Comparison of ENCODE assay signal across 20 cellular contexts in the genomic region with DNA sequence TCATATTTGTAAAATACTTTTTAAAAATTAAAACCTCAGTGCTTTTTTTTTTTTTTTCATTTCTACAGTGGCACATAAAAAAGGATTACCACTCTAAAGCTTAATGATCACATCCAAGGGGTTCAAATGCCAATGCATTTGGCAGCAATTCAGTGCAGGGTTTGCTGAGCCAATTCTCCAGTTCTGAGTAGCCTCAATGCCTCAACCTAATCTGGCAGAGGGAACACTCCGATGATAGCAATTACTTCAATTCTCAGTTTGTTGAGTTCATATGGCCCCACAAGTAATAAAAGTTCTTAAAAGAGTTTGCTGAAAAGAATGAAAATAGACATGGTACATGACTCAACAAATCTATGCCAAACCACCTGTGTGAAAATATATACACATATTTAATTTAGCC.
DNase-seq lines count a peak whose midpoint lies in the region; ATAC-seq and TF ChIP-seq lines count a peak whose summit lies in the region.
"Had no signal": no experiment of that assay in that cellular context is flagged by ENCODE, and none has a peak within 500 bp of the region (broad histone marks: within the 10 kb centered on the region; RNA-seq: fewer than 3 reads in every experiment).

No MANE protein-coding gene starts in this region.

- H3K9me1 ChIP-seq in IMR-90 (ENCODE audit: insufficient read depth, low read length) = peaks cover 7% of the 10 kb centered on the region; the same call in 1 of the 2 replicates

- no peak overlapping the region for H4K5ac ChIP-seq in IMR-90 (ENCODE audit: low read depth, low read length)

- ATAC-seq in IMR-90 (ENCODE audit: low read depth) = no peak
- no peak for ATAC-seq in RWPE2 (ENCODE audit: low read depth)
- ATAC-seq: A549, HCT116, Panc1 had no signal

- no peak for TF ChIP-seq CTCF in IMR-90 (conservative IDR thresholded peaks at IDR 0.05; ENCODE audit: low read depth, low read length)
- no peak for TF ChIP-seq CTCF in RWPE2 (IDR thresholded peaks at IDR 0.05; ENCODE audit: poor library complexity, severe bottlenecking)
- no peak for TF ChIP-seq CTCF in esophagus muscularis mucosa (IDR thresholded peaks at IDR 0.05)

- H4K8ac ChIP-seq in IMR-90 (ENCODE audit: low read depth in 2 of 2, low read length in 2 of 2) = peak overlapping the region; percentile 65 to 73; a peak in 2 of 4 replicates

- H2AFZ ChIP-seq in IMR-90 (replicated peaks; ENCODE audit: low read length, poor library complexity) = peak overlapping the region; percentile 59

- H3K18ac ChIP-seq in IMR-90 (ENCODE audit: low read depth, low read length) = no peak overlapping the region; the same call in 1 of the 2 replicates

- H3K79me1 ChIP-seq in IMR-90 (ENCODE audit: low read depth in 1 of 2, low read length in 2 of 2) = no peaks in the 10 kb centered on the region

- H2AK9ac ChIP-seq in IMR-90 (replicated peaks; ENCODE audit: low read depth, low read length, poor library complexity) = no peak overlapping the region

- no peaks in the 10 kb centered on the region for H3K9me3 ChIP-seq in IMR-90 (ENCODE audit: control insufficient read depth, insufficient read depth, low read length)
- no peaks in the 10 kb centered on the region for H3K9me3 ChIP-seq in RWPE2 (ENCODE audit: severe bottlenecking)
- H3K9me3 ChIP-seq in esophagus muscularis mucosa = no peaks in the 10 kb centered on the region
- H3K9me3 ChIP-seq: A549, SJCRH30 had no signal

- no peak for TF ChIP-seq EP300 in esophagus muscularis mucosa (IDR thresholded peaks at IDR 0.05)

- H3K27ac ChIP-seq in IMR-90 (ENCODE audit: insufficient read depth, low read length) = no peak overlapping the region
- H3K27ac ChIP-seq in RWPE2 (ENCODE audit: poor library complexity, severe bottlenecking) = peak overlapping the region; percentile 69
- no peak overlapping the region for H3K27ac ChIP-seq in esophagus muscularis mucosa (replicated peaks in 1 of 4)
- H3K27ac ChIP-seq: A549, KMS-11, SJCRH30 had no signal

- H2BK20ac ChIP-seq in IMR-90 (ENCODE audit: low read depth, low read length) = peak overlapping the region; percentile 98

- WGBS in IMR-90 (ENCODE audit: extremely low coverage in 2 of 2, insufficient read length in 1 of 2), 2 experiments = no CpG with 5 or more reads among the region's 1 CpG
- 83% methylated on average over 1 of the region's 1 CpG for WGBS in esophagus muscularis mucosa

- peak overlapping the region; percentile 47 for H2BK5ac ChIP-seq in IMR-90 (ENCODE audit: low read depth, low read length, poor library complexity, severe bottlenecking)

- dilution Hi-C loops in IMR-90 (cut with HindIII; ENCODE audit: low sequenced_read_pairs, unreplicated experiment) = no loop called here

- in situ Hi-C loops in IMR-90 (cut with MboI; ENCODE audit: low sequenced_read_pairs) = no loop called here

- H3K27me3 ChIP-seq in IMR-90 (ENCODE audit: control insufficient read depth, insufficient read depth, low read length) = no peaks in the 10 kb centered on the region
- H3K27me3 ChIP-seq in RWPE2 (ENCODE audit: insufficient read depth, poor library complexity, severe bottlenecking) = no peaks in the 10 kb centered on the region
- H3K27me3 ChIP-seq in esophagus muscularis mucosa = no peaks in the 10 kb centered on the region
- H3K27me3 ChIP-seq: SJCRH30 had no signal

- H3K4me1 ChIP-seq in IMR-90 (ENCODE audit: control insufficient read depth, insufficient read depth, low read length) = peaks cover 10% of the 10 kb centered on the region; the same call in 1 of the 2 replicates
- H3K4me1 ChIP-seq in RWPE2 (ENCODE audit: insufficient read depth, poor library complexity, severe bottlenecking) = peaks cover 17% of the 10 kb centered on the region
- no peaks in the 10 kb centered on the region for H3K4me1 ChIP-seq in esophagus muscularis mucosa
- H3K4me1 ChIP-seq: A549, SJCRH30 had no signal

- DNase-seq in DMS79 treated with DMSO at 0.1 percent for 48 hours (lab: John Stamatoyannopoulos, UW) (peak; percentile 32), IMR-90 (no peak), RWPE2 (ENCODE audit: low spot score) (no peak), midbrain (lab: John Stamatoyannopoulos, UW) (peak; percentile 37), kidney glomerular epithelial cell (lab: John Stamatoyannopoulos, UW) (no peak), esophagus muscularis mucosa (ENCODE audit: extremely low spot score) (no peak), middle frontal gyrus (ENCODE audit: extremely low spot score, low spot score) (no peak)
- DNase-seq: CD4-positive, CD25-positive, alpha-beta regulatory T cell; GDM1; GOT3; NCI-H1694; NCI-H2081; NCI-H2171 treated with DMSO at 0.1 percent for 48 hours; NCI-H69; NK-92 treated with Interleukin-12 subunit alpha and Interleukin-12 subunit beta, amount 100 ng/mL, for 24 hours; SJCRH30 had no signal

- H4K20me1 ChIP-seq in IMR-90 (ENCODE audit: insufficient read depth, low read length) = no peaks in the 10 kb centered on the region

- H3K23ac ChIP-seq in IMR-90 (ENCODE audit: low read depth, low read length) = peak overlapping the region; percentile 38; the same call in 1 of the 2 replicates

- H3K4me2 ChIP-seq in IMR-90 (ENCODE audit: low read depth, low read length) = no peak overlapping the region
- H3K4me2 ChIP-seq: A549, KMS-11 had no signal

- BruUV-seq in IMR-90 (replicated peaks; lab: Mats Ljungman, UMichigan) = no TSS peak

- intact Hi-C loops in IMR-90 (cut with micrococcal nuclease) (no loop called here), esophagus muscularis mucosa (cut with DNase I) (no loop called here)

- H2BK15ac ChIP-seq in IMR-90 (ENCODE audit: low read depth, low read length) = peak overlapping the region; percentile 98; the same call in 2 of the 3 replicates

- H3K4ac ChIP-seq in IMR-90 (ENCODE audit: low read depth, low read length) = peak overlapping the region; percentile 90

- H3K4me3 ChIP-seq in IMR-90 (ENCODE audit: insufficient read depth, low read depth, low read length) (no peak overlapping the region), RWPE2 (ENCODE audit: severe bottlenecking) (no peak overlapping the region), esophagus muscularis mucosa (no peak overlapping the region)
- H3K4me3 ChIP-seq: A549, SJCRH30 had no signal

- peak overlapping the region; percentile 89 for H2BK120ac ChIP-seq in IMR-90 (ENCODE audit: low read depth, low read length)

- H3K56ac ChIP-seq in IMR-90 (ENCODE audit: extremely low read depth, insufficient read depth, low read length) = no peak overlapping the region

- CTCF ChIA-PET in IMR-90 (lab: Yijun Ruan, JAX) = no interaction called here

- POLR2A ChIA-PET in IMR-90 (lab: Charles Lee; ENCODE audit: unreplicated experiment) = interaction anchor here (0.6 kb wide), 1 partner anchor 62 kb away, joined by 10 read pairs; no protein-coding TSS in a partner anchor

- peak overlapping the region; percentile 71; the same call in 1 of the 2 replicates for H4K91ac ChIP-seq in IMR-90 (ENCODE audit: insufficient read depth, low read depth, low read length)

- H3K14ac ChIP-seq in IMR-90 (replicated peaks; ENCODE audit: low read depth, low read length) = peak overlapping the region; percentile 81; the same call in 1 of the 2 replicates

- H3K9ac ChIP-seq in IMR-90 (ENCODE audit: low read depth, low read length) = no peak overlapping the region
- H3K9ac ChIP-seq: KMS-11 had no signal

- H3K36me3 ChIP-seq in IMR-90 (ENCODE audit: control insufficient read depth, insufficient read depth, low read length) = no peaks in the 10 kb centered on the region
- no peaks in the 10 kb centered on the region for H3K36me3 ChIP-seq in RWPE2 (ENCODE audit: low read depth)
- no peaks in the 10 kb centered on the region for H3K36me3 ChIP-seq in esophagus muscularis mucosa
- H3K36me3 ChIP-seq: SJCRH30 had no signal

- H2AK5ac ChIP-seq in IMR-90 (ENCODE audit: low read depth, low read length) = peak overlapping the region; percentile 93

- TF ChIP-seq RAD21 in IMR-90 (IDR thresholded peaks at IDR 0.05; ENCODE audit: low read length) = no peak

- no peak for TF ChIP-seq POLR2A in IMR-90 (IDR thresholded peaks at IDR 0.05; ENCODE audit: low read depth, low read length)
- no peak for TF ChIP-seq POLR2A in esophagus muscularis mucosa (IDR thresholded peaks at IDR 0.05; ENCODE audit: low read depth)

TF ChIP-seq in IMR-90, 13 proteins besides CTCF, POLR2A, EP300 and RAD21:
- TF ChIP-seq BHLHE40 (IDR thresholded peaks at IDR 0.05; ENCODE audit: low read depth, low read length) (no peak), SMC3 (IDR thresholded peaks at IDR 0.05; ENCODE audit: low read depth, low read length) (no peak), FOS (IDR thresholded peaks at IDR 0.05; ENCODE audit: low read depth, low read length) (no peak), RFX5 (IDR thresholded peaks at IDR 0.05; ENCODE audit: low read depth, low read length) (no peak), MXI1 (IDR thresholded peaks at IDR 0.05; ENCODE audit: borderline replicate concordance, low read depth, low read length) (no peak), CEBPB (IDR thresholded peaks at IDR 0.05; ENCODE audit: low read depth, low read length) (no peak), MAFK (IDR thresholded peaks at IDR 0.05; ENCODE audit: low read depth, low read length) (no peak), RCOR1 (IDR thresholded peaks at IDR 0.05; ENCODE audit: insufficient replicate concordance, low read length) (no peak), MAZ (IDR thresholded peaks at IDR 0.05; ENCODE audit: borderline replicate concordance, low read depth, low read length) (no peak), CHD1 (IDR thresholded peaks at IDR 0.05; ENCODE audit: low read depth, low read length) (no peak), NFE2L2 (IDR thresholded peaks at IDR 0.05; ENCODE audit: low read depth, low read length) (no peak)
- TF ChIP-seq, protein P1, sequence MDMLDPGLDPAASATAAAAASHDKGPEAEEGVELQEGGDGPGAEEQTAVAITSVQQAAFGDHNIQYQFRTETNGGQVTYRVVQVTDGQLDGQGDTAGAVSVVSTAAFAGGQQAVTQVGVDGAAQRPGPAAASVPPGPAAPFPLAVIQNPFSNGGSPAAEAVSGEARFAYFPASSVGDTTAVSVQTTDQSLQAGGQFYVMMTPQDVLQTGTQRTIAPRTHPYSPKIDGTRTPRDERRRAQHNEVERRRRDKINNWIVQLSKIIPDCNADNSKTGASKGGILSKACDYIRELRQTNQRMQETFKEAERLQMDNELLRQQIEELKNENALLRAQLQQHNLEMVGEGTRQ (IDR thresholded peaks at IDR 0.05; ENCODE audit: low read depth, low read length) = no peak
- TF ChIP-seq, protein P2, sequence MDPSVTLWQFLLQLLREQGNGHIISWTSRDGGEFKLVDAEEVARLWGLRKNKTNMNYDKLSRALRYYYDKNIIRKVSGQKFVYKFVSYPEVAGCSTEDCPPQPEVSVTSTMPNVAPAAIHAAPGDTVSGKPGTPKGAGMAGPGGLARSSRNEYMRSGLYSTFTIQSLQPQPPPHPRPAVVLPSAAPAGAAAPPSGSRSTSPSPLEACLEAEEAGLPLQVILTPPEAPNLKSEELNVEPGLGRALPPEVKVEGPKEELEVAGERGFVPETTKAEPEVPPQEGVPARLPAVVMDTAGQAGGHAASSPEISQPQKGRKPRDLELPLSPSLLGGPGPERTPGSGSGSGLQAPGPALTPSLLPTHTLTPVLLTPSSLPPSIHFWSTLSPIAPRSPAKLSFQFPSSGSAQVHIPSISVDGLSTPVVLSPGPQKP (IDR thresholded peaks at IDR 0.05; ENCODE audit: borderline replicate concordance, low read depth, low read length) = no peak

Comparison
In these comparisons a context has a peak if more than half of its experiments do, and no peak if none do; other contexts are left out.
1. DNase-seq: peak in DMS79 treated with DMSO at 0.1 percent for 48 hours (single experiment) and midbrain (single experiment); none in IMR-90 (single experiment), RWPE2 (single experiment), kidney glomerular epithelial cell (single experiment), esophagus muscularis mucosa (single experiment) and middle frontal gyrus (single experiment).